ENCODE assay signal across 8 cellular contexts in the genomic region with DNA sequence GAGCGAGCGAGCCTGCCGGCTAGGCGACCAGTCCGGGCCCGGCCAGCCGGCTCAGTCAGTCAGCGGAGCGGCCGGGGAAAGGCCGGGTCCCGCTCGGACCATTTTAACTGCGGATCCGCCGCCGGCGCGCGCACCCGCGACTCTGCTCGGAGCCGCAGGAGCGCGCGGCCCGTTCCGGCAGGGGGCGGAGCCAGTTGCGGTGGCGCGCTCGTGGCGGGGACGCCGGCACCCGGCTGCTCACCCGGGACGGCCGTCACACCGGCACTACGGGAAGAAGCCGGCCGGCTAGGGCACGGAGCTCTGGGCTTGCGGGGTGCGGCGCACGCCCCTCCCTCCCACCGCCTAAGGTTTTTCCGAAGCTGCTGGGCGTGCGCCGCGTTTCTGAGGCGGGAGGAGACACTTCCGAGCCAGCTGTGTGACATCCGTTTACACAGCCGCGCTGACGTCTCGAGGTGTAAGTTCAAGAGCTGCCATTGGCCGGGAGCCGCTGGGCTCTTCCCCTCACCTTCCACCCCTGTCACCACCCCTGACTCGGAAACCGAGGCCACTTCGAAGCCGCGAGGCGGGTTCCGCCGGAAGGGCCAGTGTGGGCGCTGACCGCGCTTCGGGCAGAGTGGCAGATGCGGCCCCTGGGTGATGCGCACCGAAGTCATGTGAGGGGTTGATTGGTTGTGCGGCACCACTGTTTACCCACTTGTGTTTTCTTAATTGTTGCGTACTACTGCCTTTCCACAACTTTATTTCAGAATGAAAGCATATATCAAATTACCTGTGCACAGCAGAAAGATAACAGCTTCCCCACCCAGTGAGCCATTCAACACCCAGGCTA. TPM values are rescaled to one million over a fixed set of nuclear protein-coding genes. Genes with fewer than 3 reads are reported as not detected.
A peak's percentile ranks its signal among the peaks of the same experiment; 100 is the strongest.
DNase-seq lines count a peak whose midpoint lies in the region; ATAC-seq and TF ChIP-seq lines count a peak whose summit lies in the region.

A gene (minus strand): TSS at position 144 of the 829 bp plus-strand sequence.

- peak; percentile 67 for ATAC-seq in HG02623 (IDR thresholded peaks at IDR 0.05; ENCODE audit: unreplicated experiment)
- ATAC-seq in Right ventricle myocardium superior (ENCODE audit: poor library complexity), result peak; percentile 91

- H3K27me3 ChIP-seq in SU-DHL-6 (ENCODE audit: low read length), result no peaks in the 10 kb centered on the region
- H3K27me3 ChIP-seq in parathyroid adenoma (ENCODE audit: control insufficient read depth, insufficient read depth, low read length), result no peaks in the 10 kb centered on the region
- H3K27me3 ChIP-seq in tibial nerve, result no peaks in the 10 kb centered on the region

- H4K20me1 ChIP-seq in SU-DHL-6 (ENCODE audit: low read depth, low read length), result no peaks in the 10 kb centered on the region

- H3K4me2 ChIP-seq in SU-DHL-6 (ENCODE audit: low read depth, low read length, poor library complexity, severe bottlenecking), result peak within 1 kb of the TSS; percentile 91
- H3K4me2 ChIP-seq in parathyroid adenoma (ENCODE audit: low read length), result peak within 1 kb of the TSS; percentile 62

- peak within 1 kb of the TSS; percentile 89 for H3K27ac ChIP-seq in SU-DHL-6 (ENCODE audit: low read depth, low read length)
- H3K27ac ChIP-seq in parathyroid adenoma, result peak within 1 kb of the TSS; percentile 98
- H3K27ac ChIP-seq in tibial nerve, result peak within 1 kb of the TSS; percentile 93 to 100 (median 98)

- intact Hi-C loops in Right ventricle myocardium superior (cut with DNase I), result no loop called here

- TF ChIP-seq EP300 in tibial nerve (IDR thresholded peaks at IDR 0.05), result peak in 1 of 2 donors; percentile 31

- H3K4me1 ChIP-seq in parathyroid adenoma (peaks cover 10% of the 10 kb centered on the region), tibial nerve (peaks cover 0 to 29% (median 2%) of the 10 kb centered on the region in 4 donors)

- peak within 1 kb of the TSS; percentile 56 for H2AFZ ChIP-seq in SU-DHL-6 (ENCODE audit: low read depth, low read length, severe bottlenecking)
- H2AFZ ChIP-seq in parathyroid adenoma, result peak within 1 kb of the TSS; percentile 94

- H3K9me2 ChIP-seq in SU-DHL-6 (replicated peaks; ENCODE audit: insufficient read depth, low read length), result no peaks in the 10 kb centered on the region

- 0 to 1% methylated on average over 35 of the region's 82 CpGs for WGBS in tibial nerve, 2 donors

- H3K4me3 ChIP-seq in SU-DHL-6 (ENCODE audit: insufficient read depth, low read length, poor library complexity, severe bottlenecking) (peak within 1 kb of the TSS; percentile 54), parathyroid adenoma (ENCODE audit: low read depth, low read length) (peak within 1 kb of the TSS; percentile 87), tibial nerve (peak within 1 kb of the TSS; percentile 84 to 100 (median 99))

- H3F3A ChIP-seq in SU-DHL-6 (ENCODE audit: insufficient read depth), result 0 out of 2 replicates have a peak, but pooled peaks cover 3% of the 10 kb centered on the region

- H3K79me2 ChIP-seq in SU-DHL-6 (ENCODE audit: insufficient read depth, low read length) (0 out of 2 replicates have a peak, but pooled peaks cover 6% of the 10 kb centered on the region), parathyroid adenoma (peaks cover 2% of the 10 kb centered on the region)

- H3K36me3 ChIP-seq in SU-DHL-6 (ENCODE audit: low read length) (no peaks in the 10 kb centered on the region), parathyroid adenoma (ENCODE audit: control insufficient read depth, insufficient read depth, low read length) (no peaks in the 10 kb centered on the region), tibial nerve (peaks cover 0 to 4% (median 0%) of the 10 kb centered on the region in 3 donors)

- TF ChIP-seq CTCF in GM10266 (IDR thresholded peaks at IDR 0.05; ENCODE audit: control insufficient read depth, insufficient read depth, low read depth, missing control alignments), result no peak
- no peak for TF ChIP-seq CTCF in SU-DHL-6 (IDR thresholded peaks at IDR 0.05; ENCODE audit: insufficient read depth, low read length, poor library complexity, severe bottlenecking)
- TF ChIP-seq CTCF in parathyroid adenoma (IDR thresholded peaks at IDR 0.05), result no peak
- peak in 1 of 5 experiments; percentile 16 for TF ChIP-seq CTCF in tibial nerve (IDR thresholded peaks at IDR 0.05)

- TF ChIP-seq POLR2A in tibial nerve (IDR thresholded peaks at IDR 0.05), result peak; percentile 85 to 86

- H3K9ac ChIP-seq in SU-DHL-6 (ENCODE audit: low read length) (peak within 1 kb of the TSS; percentile 88), parathyroid adenoma (peak within 1 kb of the TSS; percentile 99)

- H3K9me3 ChIP-seq in SU-DHL-6 (ENCODE audit: insufficient read depth, low read length) (no peaks in the 10 kb centered on the region), parathyroid adenoma (ENCODE audit: control insufficient read depth, low read length) (no peaks in the 10 kb centered on the region), tibial nerve (peaks cover 0 to 2% (median 0%) of the 10 kb centered on the region in 4 donors)

- DNase-seq in GM10266 (ENCODE audit: extremely low spot score) (peak; percentile 89), NCI-H1105 (lab: John Stamatoyannopoulos, UW) (peak; percentile 66), Right ventricle myocardium superior (peak; percentile 97), tibial nerve (ENCODE audit: low spot score in 2 of 2) (peak; percentile 87)
- DNase-seq in activated naive CD8-positive, alpha-beta T cell treated with anti-CD3 and anti-CD28 coated beads, Interleukin-2, amount 50 U/mL, for 16 hours (ENCODE audit: low read depth, low spot score), result peak; percentile 70

RNA-seq across cellular contexts. Expression of the gene that starts here (rescaled TPM):
- 44.0 TPM for total RNA-seq in Right ventricle myocardium superior
- 10 to 100 TPM; 16.5 to 19.0 (median 17.6) TPM for total RNA-seq in tibial nerve

Comparison
In these comparisons a context has a peak if more than half of its experiments do, and no peak if none do; other contexts are left out.
1. Peak in every context shown above with its lines: DNase-seq, ATAC-seq, H3K4me3 ChIP-seq and H3K27ac ChIP-seq.